ENCODE assay signal across 17 cellular contexts in the genomic region with DNA sequence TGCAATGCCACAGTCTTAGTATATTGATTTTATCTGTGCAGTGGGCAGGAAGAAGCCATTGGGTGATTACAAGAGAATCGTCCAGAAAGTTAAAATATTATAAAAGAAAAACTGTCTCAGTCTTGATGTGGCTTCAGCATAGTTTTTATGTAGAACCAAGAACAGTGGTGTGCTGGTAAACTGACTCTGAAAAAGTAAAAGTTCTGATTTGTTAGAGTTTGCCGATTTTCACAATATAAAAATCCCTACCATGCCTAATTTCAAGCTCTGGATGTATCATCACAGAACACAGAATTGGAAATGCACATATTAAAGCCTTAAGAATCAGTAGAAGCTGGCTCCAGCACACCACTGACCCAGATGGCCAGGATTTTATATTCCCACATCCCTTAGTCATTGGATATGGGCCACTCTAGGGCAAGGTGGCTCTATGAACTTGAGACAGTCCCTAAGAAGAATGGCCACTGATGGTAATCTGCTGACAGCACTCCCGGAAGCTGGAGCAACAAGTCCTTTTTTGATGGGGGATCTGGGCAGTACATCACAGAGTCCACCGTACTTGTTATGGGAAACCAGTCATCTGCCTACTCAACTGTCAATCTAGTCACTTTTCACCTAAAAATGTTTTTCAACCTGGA. TPM values are rescaled to one million over a fixed set of nuclear protein-coding genes. Genes with fewer than 3 reads are reported as not detected.
DNase-seq lines count a peak whose midpoint lies in the region; ATAC-seq, FAIRE-seq and TF ChIP-seq lines count a peak whose summit lies in the region.
"Had no signal": no experiment of that assay in that cellular context is flagged by ENCODE, and none has a peak within 500 bp of the region (broad histone marks: within the 10 kb centered on the region; RNA-seq: fewer than 3 reads in every experiment).

No MANE protein-coding gene starts in this region.

- H2BK15ac ChIP-seq in H1 (ENCODE audit: low read length), result no peak overlapping the region

- DNase-seq in Calu3 (no peak), Panc1 (ENCODE audit: low read depth, low spot score) (no peak), H1 (ENCODE audit: low read depth in 1 of 2, low spot score in 2 of 2) (no peak), endothelial cell (ENCODE audit: low spot score) (no peak), DMS 273 treated with DMSO at 0.1 percent for 48 hours (lab: John Stamatoyannopoulos, UW) (no peak), osteoblast (ENCODE audit: insufficient read length, low spot score, missing footprints) (no peak)
- DNase-seq: DMS153, NCI-H1105, NCI-H510A treated with DMSO at 0.1 percent for 48 hours, NCI-H774 had no signal

- H3K27ac Mint-ChIP-seq in Calu3 (ENCODE audit: unreplicated experiment), result peak overlapping the region; percentile 55
- H3K27ac Mint-ChIP-seq in endothelial cell (ENCODE audit: unreplicated experiment), result no peak overlapping the region
- H3K27ac Mint-ChIP-seq: B cell; CD4-positive, CD25-positive, alpha-beta regulatory T cell had no signal

- H4K5ac ChIP-seq in H1 (ENCODE audit: insufficient read length, low read depth, low read length), result no peak overlapping the region

- H3K4me3 Mint-ChIP-seq in Calu3 (ENCODE audit: low read depth, unreplicated experiment) (no peak overlapping the region), endothelial cell (ENCODE audit: unreplicated experiment) (no peak overlapping the region)
- H3K4me3 Mint-ChIP-seq: B cell; CD4-positive, CD25-positive, alpha-beta regulatory T cell had no signal

- H3K9ac ChIP-seq in H1 (replicated peaks in 1 of 4; ENCODE audit: extremely low read depth in 1 of 4, low read depth in 3 of 4, low read length in 3 of 4), result no peak overlapping the region

- H3K4me1 Mint-ChIP-seq in Calu3 (ENCODE audit: low read depth, unreplicated experiment) (peaks cover 14% of the 10 kb centered on the region), endothelial cell (ENCODE audit: unreplicated experiment) (no peaks in the 10 kb centered on the region)
- H3K4me1 Mint-ChIP-seq: B cell; CD4-positive, CD25-positive, alpha-beta regulatory T cell had no signal

- H3K4me2 ChIP-seq in H1 (ENCODE audit: insufficient read depth in 1 of 2, low read depth in 2 of 2, low read length in 2 of 2) (no peak overlapping the region), osteoblast (ENCODE audit: insufficient read depth, low read length) (no peak overlapping the region)
- H3K4me2 ChIP-seq: A549 had no signal

- H3K79me1 ChIP-seq in H1 (ENCODE audit: low read depth, low read length), result no peaks in the 10 kb centered on the region

- H3K18ac ChIP-seq in H1 (ENCODE audit: extremely low read depth, low read length), result no peak overlapping the region

- H3K27ac ChIP-seq in Panc1 (ENCODE audit: low read length) (no peak overlapping the region), H1 (ENCODE audit: low read depth, low read length) (no peak overlapping the region), osteoblast (ENCODE audit: low read depth, low read length) (no peak overlapping the region)
- H3K27ac ChIP-seq: A549, SJSA1 had no signal

- no peak overlapping the region for H2BK20ac ChIP-seq in H1 (ENCODE audit: low read length)

- ATAC-seq in HG02870 (IDR thresholded peaks at IDR 0.05; ENCODE audit: unreplicated experiment) (peak; percentile 3), Panc1 (no peak), HG02852 (IDR thresholded peaks at IDR 0.05; ENCODE audit: unreplicated experiment) (no peak)

- no peak for TF ChIP-seq EP300 in H1 (IDR thresholded peaks at IDR 0.05; ENCODE audit: borderline replicate concordance in 1 of 2, low read depth in 2 of 2, low read length in 2 of 2)

- H2BK120ac ChIP-seq in H1 (replicated peaks; ENCODE audit: low read depth, low read length), result no peak overlapping the region

- no peak overlapping the region for H2BK5ac ChIP-seq in H1 (ENCODE audit: low read depth, low read length)

- H3K27me3 Mint-ChIP-seq in Calu3 (ENCODE audit: unreplicated experiment), result no peaks in the 10 kb centered on the region
- no peaks in the 10 kb centered on the region for H3K27me3 Mint-ChIP-seq in endothelial cell (ENCODE audit: unreplicated experiment)
- H3K27me3 Mint-ChIP-seq: B cell had no signal

- H3K4me1 ChIP-seq in Panc1 (ENCODE audit: control insufficient read depth, insufficient read depth, low read length) (no peaks in the 10 kb centered on the region), H1 (replicated peaks in 1 of 4; ENCODE audit: control insufficient read depth in 3 of 4, insufficient read depth in 4 of 4, low read length in 3 of 4) (peaks cover 0 to 2% (median under 1%) of the 10 kb centered on the region in 4 experiments; a peak in 2 of 7 replicates), osteoblast (ENCODE audit: insufficient read depth, low read length) (peaks cover 5% of the 10 kb centered on the region)
- H3K4me1 ChIP-seq: SJSA1 had no signal

- POLR2A ChIA-PET in Panc1 (lab: Charles Lee), result no interaction called here
- POLR2A ChIA-PET in H1 (lab: Charles Lee; ENCODE audit: partially characterized antibody), result interaction anchor here (0.8 to 1.7 kb wide), 3 partner anchors 9 to 409 kb away, joined by 3 read pairs; partner anchors contain the start of gene PLEKHM3

- H3K9me3 Mint-ChIP-seq in Calu3 (ENCODE audit: low read depth, unreplicated experiment) (no peaks in the 10 kb centered on the region), endothelial cell (ENCODE audit: unreplicated experiment) (no peaks in the 10 kb centered on the region)
- H3K9me3 Mint-ChIP-seq: CD4-positive, CD25-positive, alpha-beta regulatory T cell had no signal

- no peak for TF ChIP-seq POLR2A in H1 (IDR thresholded peaks at IDR 0.05; ENCODE audit: control extremely low read depth in 1 of 2, low read depth in 2 of 2, low read length in 2 of 2)

- H3K9me3 ChIP-seq in Panc1 (ENCODE audit: control insufficient read depth, insufficient read depth, low read depth, low read length), result no peaks in the 10 kb centered on the region
- peaks cover 0 to 4% of the 10 kb centered on the region in 2 experiments; a peak in 2 of 4 replicates for H3K9me3 ChIP-seq in H1 (ENCODE audit: insufficient read depth in 2 of 2, low read depth in 1 of 2, low read length in 1 of 2)
- H3K9me3 ChIP-seq in osteoblast (ENCODE audit: low read depth, low read length), result no peaks in the 10 kb centered on the region
- H3K9me3 ChIP-seq: SJSA1 had no signal

- H3K14ac ChIP-seq in H1 (ENCODE audit: insufficient read length), result no peak overlapping the region

- no peaks in the 10 kb centered on the region for H3K23me2 ChIP-seq in H1 (ENCODE audit: low read depth, low read length)

- FAIRE-seq in H1 (lab: Jason Lieb, UNC), result no peak
- FAIRE-seq: A549, RCC 7860 had no signal

- H3K23ac ChIP-seq in H1 (ENCODE audit: insufficient read length), result no peak overlapping the region

- H4K20me1 ChIP-seq in H1 (replicated peaks in 1 of 2; ENCODE audit: control insufficient read depth in 1 of 2, insufficient read depth in 2 of 2, low read length in 2 of 2) (no peaks in the 10 kb centered on the region), osteoblast (ENCODE audit: insufficient read depth, low read length) (no peaks in the 10 kb centered on the region)

- H3K36me3 Mint-ChIP-seq in Calu3 (ENCODE audit: insufficient read depth, unreplicated experiment) (peaks cover 5% of the 10 kb centered on the region), endothelial cell (ENCODE audit: low read depth, unreplicated experiment) (no peaks in the 10 kb centered on the region)
- H3K36me3 Mint-ChIP-seq: CD4-positive, CD25-positive, alpha-beta regulatory T cell had no signal

- CTCF ChIA-PET in Calu3 (lab: Charles Lee) (interaction anchor here (1.0 to 2.3 kb wide), 9 partner anchors 19 to 308 kb away, joined by 3 to 19 read pairs (median 4); no protein-coding TSS in a partner anchor), Panc1 (lab: Charles Lee) (interaction anchor here (0.5 kb wide), 1 partner anchor 17 kb away, joined by 3 read pairs; no protein-coding TSS in a partner anchor), H1 (lab: Charles Lee; ENCODE audit: partially characterized antibody) (interaction anchor here (0.5 to 8.2 kb wide), 27 partner anchors 10 to 410 kb away, joined by 3 to 70 read pairs (median 5); partner anchors contain the start of genes METTL21A and PLEKHM3)

- no peak for TF ChIP-seq RAD21 in H1 (IDR thresholded peaks at IDR 0.05 in 1 of 2, conservative IDR thresholded peaks at IDR 0.05 in 1 of 2; ENCODE audit: low read depth in 2 of 2, low read length in 2 of 2)

- no peak overlapping the region for H3K4ac ChIP-seq in H1 (replicated peaks; ENCODE audit: insufficient read length, low read depth, low read length)

- H4K91ac ChIP-seq in H1 (replicated peaks; ENCODE audit: insufficient read length, low read length), result no peak overlapping the region

- H2AK5ac ChIP-seq in H1 (ENCODE audit: low read depth, low read length), result no peak overlapping the region

- H3K36me3 ChIP-seq in Panc1 (ENCODE audit: control insufficient read depth, insufficient read depth, low read length) (no peaks in the 10 kb centered on the region), H1 (ENCODE audit: control insufficient read depth in 2 of 4, insufficient read depth in 4 of 4, low read length in 3 of 4) (no peaks in the 10 kb centered on the region), osteoblast (ENCODE audit: insufficient read depth, low read length) (no peaks in the 10 kb centered on the region)
- H3K36me3 ChIP-seq: SJSA1 had no signal

- H2AFZ ChIP-seq in H1 (ENCODE audit: low read length) (no peak overlapping the region), osteoblast (ENCODE audit: low read length) (no peak overlapping the region)

- no peaks in the 10 kb centered on the region for H3K27me3 ChIP-seq in Panc1 (ENCODE audit: control insufficient read depth, insufficient read depth, low read length)
- no peaks in the 10 kb centered on the region for H3K27me3 ChIP-seq in H1 (replicated peaks in 1 of 4; ENCODE audit: control insufficient read depth in 3 of 4, extremely low read depth in 1 of 4, insufficient read depth in 3 of 4, low read length in 3 of 4)
- H3K27me3 ChIP-seq in osteoblast (ENCODE audit: insufficient read depth, low read length), result no peaks in the 10 kb centered on the region
- H3K27me3 ChIP-seq: SJSA1 had no signal

- no peak overlapping the region for H2BK12ac ChIP-seq in H1 (ENCODE audit: low read depth, low read length)

- in situ Hi-C loops in Panc1 (cut with HindIII; ENCODE audit: low pct_unique_long_range_greater_than_20kb, low sequenced_read_pairs), result no loop called here

- no peak overlapping the region for H3K56ac ChIP-seq in H1 (replicated peaks; ENCODE audit: insufficient read length, low read depth, low read length)

- no peaks in the 10 kb centered on the region for H3K79me2 ChIP-seq in H1 (ENCODE audit: control insufficient read depth in 1 of 2, insufficient read depth in 2 of 2, low read length in 2 of 2)
- H3K79me2 ChIP-seq in osteoblast (ENCODE audit: insufficient read depth, low read length), result no peaks in the 10 kb centered on the region

- H3K4me3 ChIP-seq in Panc1 (ENCODE audit: low read depth in 2 of 2, low read length in 2 of 2) (no peak overlapping the region), H1 (ENCODE audit: extremely low read depth in 1 of 4, insufficient read depth in 2 of 4, low read depth in 3 of 4, low read length in 4 of 4) (no peak overlapping the region), osteoblast (ENCODE audit: insufficient read depth, low read length) (no peak overlapping the region)
- H3K4me3 ChIP-seq: A549, SJSA1 had no signal

- 96% methylated on average over 4 of the region's 4 CpGs; no CpG with 5 or more reads in 1 of the 2 experiments for WGBS in H1 (ENCODE audit: extremely low coverage in 1 of 2, insufficient coverage in 1 of 2, insufficient read length in 1 of 2, insufficient replicate concordance in 2 of 2, low coverage in 1 of 2, low lambda C conversion rate in 2 of 2, missing lambda C conversion rate in 1 of 2), 2 experiments

- no peak for TF ChIP-seq CTCF in Calu3 (IDR thresholded peaks at IDR 0.05; ENCODE audit: unreplicated experiment)
- TF ChIP-seq CTCF in Panc1 (IDR thresholded peaks at IDR 0.05), result peak; percentile 40; the same call in 1 of the 2 replicates
- no peak for TF ChIP-seq CTCF in H1 (IDR thresholded peaks at IDR 0.05; ENCODE audit: control extremely low read depth in 1 of 3, insufficient read depth in 1 of 3, low read depth in 1 of 3, low read length in 3 of 3)
- no peak for TF ChIP-seq CTCF in endothelial cell (IDR thresholded peaks at IDR 0.05; ENCODE audit: unreplicated experiment)
- no peak for TF ChIP-seq CTCF in osteoblast (IDR thresholded peaks at IDR 0.05; ENCODE audit: extremely low read depth, low read depth, low read length)

- BruUV-seq in Calu3 (replicated peaks; lab: Mats Ljungman, UMichigan) (no TSS peak), Panc1 (replicated peaks; lab: Mats Ljungman, UMichigan) (no TSS peak)

- H4K8ac ChIP-seq in H1 (ENCODE audit: extremely low read depth, insufficient read depth, low read length), result no peak overlapping the region

- intact Hi-C loops in Calu3 (cut with micrococcal nuclease; ENCODE audit: unreplicated experiment) (loop anchor here (1.0 to 10.0 kb wide), 4 partner anchors 61 to 400 kb away; no protein-coding TSS in a partner anchor), Panc1 (cut with micrococcal nuclease; ENCODE audit: unreplicated experiment) (loop anchor here (5.0 kb wide), 1 partner anchor 267 kb away; the partner anchor contains the start of gene FZD5)

RNA-seq across cellular contexts. Expression of gene PLEKHM3, which starts 9.3 kb away (rescaled TPM):
- total RNA-seq in Calu3 (2022) (7.7 and 8.0 TPM in 2 replicates), Panc1 (2021; ENCODE audit: unreplicated experiment) (2.5 TPM), endothelial cell (ENCODE audit: unreplicated experiment) (10.4 TPM), osteoblast (23.3 and 23.5 TPM in 2 replicates)
- polyA plus RNA-seq in Panc1 (2012; ENCODE audit: insufficient read length), result 1.7 TPM
- 4.6 and 5.8 TPM in 2 replicates for total RNA-seq in H1 (2021; fragmentation: NEBNext Ultra II Directional; extraction: Animal tissue kit (Norgen Biotek cat#: 25700))
- 2.3 and 2.6 TPM in 2 replicates for polyA plus RNA-seq in H1 (2011; rRNA removed)
- 2.9 TPM for polyA plus RNA-seq in H1 (2011; cell fraction: cytosol; rRNA removed)
- 3.2 TPM for polyA plus RNA-seq in H1 (2011; cell fraction: nucleus; rRNA removed)
- 1.6 to 3.9 TPM (median 2.3 TPM) in 4 replicates for polyA plus RNA-seq in H1 (2012, experiment 1 of 2)
- polyA plus RNA-seq in H1 (2012, experiment 2 of 2), result 0.28 TPM
- polyA plus RNA-seq in H1 (2013, experiment 1 of 2), result 1.6 TPM
- 1.5 TPM for polyA plus RNA-seq in H1 (2013, experiment 2 of 2)
- 14.0 and 15.2 TPM in 2 replicates for polyA minus RNA-seq in H1 (2011; rRNA and poly(A)+ RNA removed)
- 4.8 TPM for polyA minus RNA-seq in H1 (2011; cell fraction: cytosol; rRNA and poly(A)+ RNA removed)
- 16.6 TPM for polyA minus RNA-seq in H1 (2011; cell fraction: nucleus; rRNA and poly(A)+ RNA removed)
